In the genomic region with DNA sequence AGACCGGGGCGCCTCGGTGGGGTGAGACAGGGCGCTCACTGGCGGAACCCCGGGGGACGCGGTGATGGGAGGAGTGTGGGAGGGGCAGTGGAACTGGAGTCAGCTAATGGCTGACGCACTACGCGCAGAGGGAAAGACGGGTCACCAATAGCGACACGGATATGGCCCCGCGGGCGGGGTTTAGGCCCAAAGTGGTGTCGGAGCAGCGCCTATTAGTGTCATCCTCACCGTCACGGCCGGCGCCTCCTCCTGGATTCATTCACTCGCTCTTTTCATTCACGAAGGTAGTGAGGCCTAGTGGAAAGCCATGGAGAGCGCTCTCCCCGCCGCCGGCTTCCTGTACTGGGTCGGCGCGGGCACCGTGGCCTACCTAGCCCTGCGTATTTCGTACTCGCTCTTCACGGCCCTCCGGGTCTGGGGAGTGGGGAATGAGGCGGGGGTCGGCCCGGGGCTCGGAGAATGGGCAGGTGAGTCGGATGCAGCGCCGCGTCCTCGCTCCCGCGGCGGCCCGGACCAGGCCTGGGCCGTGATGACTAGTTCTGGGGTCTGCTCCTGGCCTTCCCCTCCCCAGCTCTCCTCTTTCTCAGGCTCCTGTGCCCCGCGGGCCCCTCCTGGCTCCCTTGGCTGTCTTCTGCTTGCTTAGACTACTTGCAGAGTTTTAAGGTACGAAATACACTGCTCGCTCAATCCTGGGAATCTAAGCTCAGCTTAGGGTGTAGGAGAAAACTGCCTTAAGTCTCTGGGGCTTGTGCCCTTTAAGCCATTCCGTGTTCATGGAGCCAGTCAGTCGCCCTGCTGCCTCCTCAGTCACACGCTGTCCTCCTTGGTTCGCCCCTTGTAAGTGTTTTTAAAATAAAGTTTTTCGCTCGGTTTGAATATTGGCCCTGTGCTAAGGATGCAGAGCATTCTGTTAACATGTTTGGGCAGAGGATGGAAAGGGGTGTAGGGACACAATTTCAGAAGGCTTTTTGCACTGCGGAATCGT, we compare ENCODE assay signal across 8 cellular contexts. TPM values are rescaled to one million over a fixed set of nuclear protein-coding genes. Genes with fewer than 3 reads are reported as not detected.
A peak's percentile ranks its signal among the peaks of the same experiment; 100 is the strongest.
DNase-seq lines count a peak whose midpoint lies in the region; ATAC-seq and TF ChIP-seq lines count a peak whose summit lies in the region.

A gene (plus strand): TSS at position 218 of the 985 bp plus-strand sequence. CDS start 90 bp downstream, at position 308.

- H3K4me1 Mint-ChIP-seq in T-helper 1 cell treated with Interleukin-12 subunit alpha and Interleukin-12 subunit beta and Interleukin-4 antibody, amounts not matched to agents 30 μg/mL and 1 μg/mL, for 36 hours (ENCODE audit: low read depth) = peaks cover 34% of the 10 kb centered on the region

- intact Hi-C loops in heart right ventricle (cut with DNase I) = loop anchor here in 6 of 10 donors (1.0 to 10.0 kb wide), 6 partner anchors 34 to 154 kb away; no protein-coding TSS in a partner anchor
- intact Hi-C loops in posterior cingulate gyrus (cut with DNase I) = loop anchor here (2.0 kb wide), 1 partner anchor 36 kb away; no protein-coding TSS in a partner anchor

- TF ChIP-seq CTCF in GM13977 (IDR thresholded peaks at IDR 0.05; ENCODE audit: extremely low read depth, insufficient read depth, missing control alignments) = no peak
- peak in 3 of 9 donors; percentile 8 to 19 (median 17) for TF ChIP-seq CTCF in heart right ventricle (IDR thresholded peaks at IDR 0.05)
- peak in 2 of 6 experiments; percentile 7 to 21 for TF ChIP-seq CTCF in upper lobe of left lung (IDR thresholded peaks at IDR 0.05)

- H3K9me3 ChIP-seq in heart right ventricle (peaks cover 0 to 8% (median 0%) of the 10 kb centered on the region in 11 donors), upper lobe of left lung (no peaks in the 10 kb centered on the region)

- peak within 1 kb of the TSS; percentile 92 for H3K4me3 Mint-ChIP-seq in T-helper 1 cell treated with Interleukin-12 subunit alpha and Interleukin-12 subunit beta and Interleukin-4 antibody, amounts not matched to agents 30 μg/mL and 1 μg/mL, for 36 hours

- peak within 1 kb of the TSS; percentile 42 to 97 (median 94) for H3K27ac ChIP-seq in heart right ventricle
- peak within 1 kb of the TSS; percentile 93 to 99 (median 98) for H3K27ac ChIP-seq in upper lobe of left lung

- H3K4me3 ChIP-seq in heart right ventricle (peak within 1 kb of the TSS; percentile 59 to 99 (median 90)), upper lobe of left lung (peak within 1 kb of the TSS; percentile 60 to 99 (median 82))

- H3K9me3 Mint-ChIP-seq in T-helper 1 cell treated with Interleukin-12 subunit alpha and Interleukin-12 subunit beta and Interleukin-4 antibody, amounts not matched to agents 30 μg/mL and 1 μg/mL, for 36 hours = peaks cover 15% of the 10 kb centered on the region

- peaks cover 0 to 24% (median 0%) of the 10 kb centered on the region in 9 donors for H3K36me3 ChIP-seq in heart right ventricle
- H3K36me3 ChIP-seq in upper lobe of left lung = peaks cover 0 to 13% (median 2%) of the 10 kb centered on the region in 4 donors

- 0 to 1% methylated on average over 54 to 64 of the region's 64 CpGs for WGBS in heart right ventricle, 2 donors
- 1% methylated on average over 15 to 64 of the region's 64 CpGs for WGBS in upper lobe of left lung, 2 donors

- DNase-seq in GM13977 (ENCODE audit: low spot score) = peak; percentile 96
- DNase-seq in NCI-H1694 (lab: John Stamatoyannopoulos, UW) = peak; percentile 99
- peak; percentile 97 for DNase-seq in amniotic stem cell (lab: John Stamatoyannopoulos, UW)
- DNase-seq in heart right ventricle = peak; percentile 99
- DNase-seq in posterior cingulate gyrus = peak; percentile 98 to 100 (median 100)
- peak; percentile 96 to 100 for DNase-seq in upper lobe of left lung

- ATAC-seq in HG02884 (IDR thresholded peaks at IDR 0.05; ENCODE audit: unreplicated experiment) (peak; percentile 97), heart right ventricle (peak; percentile 100), upper lobe of left lung (ENCODE audit: low FRiP score in 2 of 2) (peak; percentile 99 to 100)

- peak within 1 kb of the TSS; percentile 99 for H3K27ac Mint-ChIP-seq in T-helper 1 cell treated with Interleukin-12 subunit alpha and Interleukin-12 subunit beta and Interleukin-4 antibody, amounts not matched to agents 30 μg/mL and 1 μg/mL, for 36 hours

- H3K4me1 ChIP-seq in heart right ventricle (peaks cover 0 to 51% (median 38%) of the 10 kb centered on the region in 9 donors), upper lobe of left lung (peaks cover 13 to 32% (median 23%) of the 10 kb centered on the region in 4 donors)

- H3K27me3 Mint-ChIP-seq in T-helper 1 cell treated with Interleukin-12 subunit alpha and Interleukin-12 subunit beta and Interleukin-4 antibody, amounts not matched to agents 30 μg/mL and 1 μg/mL, for 36 hours (ENCODE audit: low read depth) = peaks cover 5% of the 10 kb centered on the region

- H3K27me3 ChIP-seq in heart right ventricle (no peaks in the 10 kb centered on the region), upper lobe of left lung (no peaks in the 10 kb centered on the region)

- peaks cover 28% of the 10 kb centered on the region for H3K36me3 Mint-ChIP-seq in T-helper 1 cell treated with Interleukin-12 subunit alpha and Interleukin-12 subunit beta and Interleukin-4 antibody, amounts not matched to agents 30 μg/mL and 1 μg/mL, for 36 hours (ENCODE audit: low read depth)

- TF ChIP-seq POLR2A in upper lobe of left lung (IDR thresholded peaks at IDR 0.05) = peak; percentile 16 to 95 (median 92)

- in situ Hi-C loops in GM13977 (cut with MboI; ENCODE audit: low pct_unique_long_range_greater_than_20kb, low sequenced_read_pairs, unreplicated experiment) = no loop called here

- peak in 1 of 4 donors; percentile 58 for TF ChIP-seq EP300 in upper lobe of left lung (IDR thresholded peaks at IDR 0.05)

RNA-seq across cellular contexts. Expression of the gene that starts here (rescaled TPM):
- 100 to 1,000 TPM in 3 of 10 donors, 10 to 100 TPM in 7; 66.7 to 122 (median 87.4) TPM for total RNA-seq in heart right ventricle
- polyA plus RNA-seq in heart right ventricle = 10 to 100 TPM; 32.9 to 50.9 TPM
- total RNA-seq in upper lobe of left lung = 100 to 1,000 TPM in 1 of 6 donors, 10 to 100 TPM in 5; 26.6 to 107 (median 74.4) TPM

Comparison
In these comparisons a context has a peak if more than half of its experiments do, and no peak if none do; other contexts are left out.
1. Peak in every context shown above with its lines: DNase-seq, ATAC-seq, H3K4me3 ChIP-seq and H3K27ac ChIP-seq.